ENCODE assay signal across 12 cellular contexts in genomic region chr18:34131008-34131407, GRCh38.
"Had no signal": no experiment of that assay in that cellular context is flagged by ENCODE, and none has a peak within 500 bp of the region (broad histone marks: within the 10 kb centered on the region; RNA-seq: fewer than 3 reads in every experiment).

No MANE protein-coding gene starts in this region.

- H3K4me1 ChIP-seq: upper lobe of right lung had no signal

- H3K27me3 ChIP-seq: dorsolateral prefrontal cortex, upper lobe of right lung had no signal

- H3K36me3 ChIP-seq: thoracic aorta, upper lobe of right lung had no signal

- H3K9me3 ChIP-seq: thoracic aorta had no signal

- H3K4me3 ChIP-seq: dorsolateral prefrontal cortex, thoracic aorta, upper lobe of right lung had no signal

- DNase-seq: activated CD4-positive, alpha-beta T cell treated with anti-CD3 and anti-CD28 coated beads, Interleukin-2, amount 10 ng/mL, durations not matched to agents 24 days and 14 days; activated CD4-positive, CD25-positive, alpha-beta regulatory T cell; activated CD8-positive, alpha-beta memory T cell treated with anti-CD3 and anti-CD28 coated beads, Interleukin-2, amount 50 U/mL, for 4 hours; activated CD8-positive, alpha-beta T cell treated with anti-CD3 and anti-CD28 coated beads, Interleukin-2, amount 10 ng/mL, durations not matched to agents 7 days and 5 days; activated gamma-delta T cell; activated T-cell treated with anti-CD3 and anti-CD28 coated beads, Interleukin-2, amount 50 U/mL, for 72 hours; dorsolateral prefrontal cortex; erythroblast; islet precursor cell; stimulated activated CD4-positive, alpha-beta T cell treated with anti-CD3 and anti-CD28 coated beads, Interleukin-1b, Interleukin-23, amount 100 ng/mL, for 48 hours; upper lobe of right lung had no signal
